In genomic region chr22:35648066-35649025, GRCh38 we compare ENCODE assay signal across 9 cellular contexts. TPM values are rescaled to one million over a fixed set of nuclear protein-coding genes. Genes with fewer than 3 reads are reported as not detected.
DNase-seq lines count a peak whose midpoint lies in the region; ATAC-seq and TF ChIP-seq lines count a peak whose summit lies in the region.
"Had no signal": no experiment of that assay in that cellular context is flagged by ENCODE, and none has a peak within 500 bp of the region (broad histone marks: within the 10 kb centered on the region; RNA-seq: fewer than 3 reads in every experiment).

Gene APOL6, plus strand, starts transcription at chr22:35648446. Its CDS starts 7,980 bp downstream, at chr22:35656426.

- peak within 1 kb of the TSS; percentile 100 for H3K27ac Mint-ChIP-seq in activated naive CD8-positive, alpha-beta T cell treated with anti-CD3 and anti-CD28 coated beads for 36 hours

- 11 to 20% (median 15%) methylated on average over 17 to 18 of the region's 18 CpGs for whole genome bisulfite sequencing in heart left ventricle, 4 donors

- no peaks in the 10 kb centered on the region for H3K27me3 ChIP-seq in heart left ventricle

- no peaks in the 10 kb centered on the region for H3K27me3 Mint-ChIP-seq in activated naive CD8-positive, alpha-beta T cell treated with anti-CD3 and anti-CD28 coated beads for 36 hours

- peaks cover 0 to 4% (median 0%) of the 10 kb centered on the region in 9 donors for H3K36me3 ChIP-seq in heart left ventricle

- peak in 1 of 2 donors; percentile 16 for TF ChIP-seq POLR2A in heart left ventricle (IDR thresholded peaks at IDR 0.05)

- DNase-seq in GM12865 (ENCODE audit: low read depth) (peak; percentile 80), SKM-1 (lab: John Stamatoyannopoulos, UW; ENCODE audit: unreplicated experiment) (peak; percentile 55), heart left ventricle (peak in 1 of 5 donors; percentile 51), retinal pigment epithelial cell (ENCODE audit: low read depth) (no peak), NCI-H187 (lab: John Stamatoyannopoulos, UW) (no peak)
- DNase-seq in activated naive CD8-positive, alpha-beta T cell treated with anti-CD3 and anti-CD28 coated beads for 36 hours: peak; percentile 65

- peaks cover 33% of the 10 kb centered on the region for H3K4me1 Mint-ChIP-seq in activated naive CD8-positive, alpha-beta T cell treated with anti-CD3 and anti-CD28 coated beads for 36 hours

- intact Hi-C loops in heart left ventricle (cut with DNase I): no loop called here

- peak within 1 kb of the TSS; percentile 79 to 98 (median 90) for H3K27ac ChIP-seq in heart left ventricle

- TF ChIP-seq CTCF in GM12865 (IDR thresholded peaks at IDR 0.05; ENCODE audit: insufficient read depth, low read depth, low read length, missing control alignments) (no peak), heart left ventricle (IDR thresholded peaks at IDR 0.05) (no peak), retinal pigment epithelial cell (conservative IDR thresholded peaks at IDR 0.05; ENCODE audit: low read depth, low read length) (no peak)

- ATAC-seq in HG03196 (IDR thresholded peaks at IDR 0.05; ENCODE audit: unreplicated experiment) (peak; percentile 41), heart left ventricle (peak; percentile 39 to 75 (median 66)), GM21528 (IDR thresholded peaks at IDR 0.05; ENCODE audit: low FRiP score, unreplicated experiment) (no peak)

- peaks cover 0 to 11% (median 2%) of the 10 kb centered on the region in 12 donors for H3K9me3 ChIP-seq in heart left ventricle

- H3K9me3 Mint-ChIP-seq in activated naive CD8-positive, alpha-beta T cell treated with anti-CD3 and anti-CD28 coated beads for 36 hours: peaks cover 5% of the 10 kb centered on the region

- H3K4me3 ChIP-seq in GM12865 (ENCODE audit: low read depth, low read length): peak within 1 kb of the TSS; percentile 93
- H3K4me3 ChIP-seq in heart left ventricle: peak within 1 kb of the TSS; percentile 53 to 89 (median 67)
- peak within 1 kb of the TSS; percentile 61 for H3K4me3 ChIP-seq in retinal pigment epithelial cell (ENCODE audit: low read length)

- H3K36me3 Mint-ChIP-seq in activated naive CD8-positive, alpha-beta T cell treated with anti-CD3 and anti-CD28 coated beads for 36 hours: peaks cover 44% of the 10 kb centered on the region

- H3K4me1 ChIP-seq in heart left ventricle: peaks cover 11 to 44% (median 28%) of the 10 kb centered on the region in 12 donors

- peak within 1 kb of the TSS; percentile 100 for H3K4me3 Mint-ChIP-seq in activated naive CD8-positive, alpha-beta T cell treated with anti-CD3 and anti-CD28 coated beads for 36 hours

RNA-seq across cellular contexts. Expression of gene APOL6, which starts in this region (rescaled TPM):
- 10 to 100 TPM; 54.9 to 55.8 TPM for total RNA-seq in activated naive CD8-positive, alpha-beta T cell treated with anti-CD3 and anti-CD28 coated beads for 36 hours
- total RNA-seq in heart left ventricle: 10 to 100 TPM in 3 of 9 donors, 1 to 10 TPM in 6; 3.3 to 55.8 (median 7.3) TPM
- 1 to 10 TPM; 2.3 to 2.4 TPM for polyA plus RNA-seq in heart left ventricle
- polyA plus RNA-seq: neural cell had no signal

Comparison
In these comparisons a context has a peak if more than half of its experiments do, and no peak if none do; other contexts are left out.
1. DNase-seq: peak in GM12865 (single experiment), SKM-1 (single experiment) and activated naive CD8-positive, alpha-beta T cell treated with anti-CD3 and anti-CD28 coated beads for 36 hours (single experiment); none in retinal pigment epithelial cell (single experiment) and NCI-H187 (0 of 2).
2. Peak in every context shown above with its lines, with median percentiles within 50 percentile points of each other: H3K4me3 ChIP-seq.